ENCODE assay signal across 1 cellular context in the genomic region with DNA sequence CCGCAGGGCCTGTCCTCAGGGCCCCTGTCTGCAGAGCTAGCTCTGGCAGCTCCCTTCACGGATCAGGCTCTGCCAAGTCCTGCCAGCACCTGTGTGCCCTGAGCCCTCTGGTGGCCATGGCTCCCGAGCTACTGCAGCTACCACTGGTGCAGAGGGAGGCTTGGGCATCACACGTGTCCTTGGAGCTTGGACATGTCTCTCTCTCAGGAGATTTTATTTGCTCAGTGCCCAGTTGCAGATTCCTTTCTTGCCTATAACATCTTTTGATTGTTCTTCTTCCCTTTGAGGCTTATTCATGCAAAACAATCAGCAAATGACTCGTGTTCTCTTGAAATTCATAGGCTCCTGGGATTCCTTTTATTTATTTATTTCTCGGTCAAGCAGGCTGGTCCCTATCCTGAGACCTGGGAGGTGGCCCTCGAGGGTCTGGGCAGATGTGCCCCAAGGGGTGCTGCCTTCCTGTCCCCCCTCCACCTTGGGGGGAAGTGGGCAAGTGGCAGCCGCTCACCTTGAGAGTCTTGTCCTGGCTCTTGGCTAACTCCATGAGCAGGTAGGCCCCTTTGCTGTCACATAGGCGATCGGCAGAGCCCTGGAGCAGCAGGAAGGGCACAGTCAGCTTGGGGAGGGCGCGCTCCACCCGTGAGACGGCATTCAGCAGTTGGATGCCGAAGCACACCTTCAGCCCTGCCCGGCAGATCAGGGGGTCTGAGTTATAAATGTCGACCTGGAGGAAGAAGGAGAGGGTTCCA.
TF ChIP-seq lines count a peak whose summit lies in the region.

No MANE protein-coding gene starts in this region.

TF ChIP-seq in H1, 55 proteins besides CTCF, POLR2A, EP300 and RAD21:
- TF ChIP-seq SIRT6 (IDR thresholded peaks at IDR 0.05; ENCODE audit: low read length) (no peak), JUND (IDR thresholded peaks at IDR 0.05; ENCODE audit: low read length) (no peak), POLR2AphosphoS5 (IDR thresholded peaks at IDR 0.05; ENCODE audit: low read depth, low read length) (no peak), MAX (IDR thresholded peaks at IDR 0.05) (0 out of 2 replicates have a peak, but pooled peaks have one; percentile 15)
